ENCODE assay signal across 11 cellular contexts in genomic region chr3:85801955-85802354, GRCh38.
DNase-seq lines count a peak whose midpoint lies in the region; ATAC-seq, FAIRE-seq and TF ChIP-seq lines count a peak whose summit lies in the region.
"Had no signal": no experiment of that assay in that cellular context is flagged by ENCODE, and none has a peak within 500 bp of the region (broad histone marks: within the 10 kb centered on the region; RNA-seq: fewer than 3 reads in every experiment).

No MANE protein-coding gene starts in this region.

- TF ChIP-seq EP300 in K562 (IDR thresholded peaks at IDR 0.05; ENCODE audit: low read length) (no peak), neural cell (conservative IDR thresholded peaks at IDR 0.05; ENCODE audit: poor library complexity, severe bottlenecking) (no peak)

- H3K9me3 ChIP-seq in K562 (replicated peaks; ENCODE audit: control insufficient read depth, insufficient read depth, low read depth, low read length), result no peaks in the 10 kb centered on the region
- H3K9me3 ChIP-seq in neural cell (ENCODE audit: low read length), result no peaks in the 10 kb centered on the region

- POLR2A ChIA-PET in K562 (lab: Yijun Ruan, JAX), result no interaction called here

- H3K9me2 ChIP-seq in neural cell (ENCODE audit: insufficient read depth, low read length), result no peaks in the 10 kb centered on the region

- no peak overlapping the region for H2AFZ ChIP-seq in K562 (ENCODE audit: low read depth, low read length)
- no peak overlapping the region for H2AFZ ChIP-seq in neural cell (ENCODE audit: low read depth, low read length)

- CTCF ChIA-PET in K562 (lab: Yijun Ruan, JAX; ENCODE audit: low intra/inter-chr PET ratio), result no interaction called here

- no TSS peak for BruUV-seq in K562 (replicated peaks; lab: Mats Ljungman, UMichigan)

- TF ChIP-seq CTCF in K562 (IDR thresholded peaks at IDR 0.05 in 2 of 3, conservative IDR thresholded peaks at IDR 0.05 in 1 of 3; ENCODE audit: insufficient read depth in 2 of 3, low read depth in 1 of 3, low read length in 3 of 3), result no peak
- TF ChIP-seq CTCF in neural cell (IDR thresholded peaks at IDR 0.05; ENCODE audit: poor library complexity, severe bottlenecking), result peak; percentile 64

- H3K27ac ChIP-seq in K562 (ENCODE audit: extremely low read depth, low read depth, low read length) (no peak overlapping the region), neural cell (ENCODE audit: low read length) (no peak overlapping the region)

- DNase-seq in NCI-H1694 treated with DMSO at 0.1 percent for 48 hours (lab: John Stamatoyannopoulos, UW) (peak; percentile 0), NCI-H1694 (lab: John Stamatoyannopoulos, UW) (no peak), NCI-H146 treated with DMSO at 0.1 percent for 48 hours (lab: John Stamatoyannopoulos, UW; ENCODE audit: unreplicated experiment) (peak; percentile 14), K562 (ENCODE audit: extremely low read depth in 1 of 4, low spot score in 3 of 4) (peak in 3 of 4 experiments; percentile 1 to 8 (median 3)), left colon (no peak)
- DNase-seq in activated CD4-positive, CD25-positive, alpha-beta regulatory T cell (lab: John Stamatoyannopoulos, UW), result no peak
- DNase-seq: activated CD4-positive, alpha-beta memory T cell treated with anti-CD3 and anti-CD28 coated beads for 36 hours; hypothalamus; stimulated activated naive CD4-positive, alpha-beta T cell had no signal

- TF ChIP-seq POLR2A in K562 (conservative IDR thresholded peaks at IDR 0.05), result no peak

- in situ Hi-C loops in K562 (cut with MboI), result no loop called here

- 0% methylated on average over 3 of the region's 3 CpGs for WGBS in K562 (ENCODE audit: insufficient coverage, low coverage, missing lambda C conversion rate)

- H3K9ac ChIP-seq in K562 (ENCODE audit: insufficient read depth in 1 of 2, low read depth in 2 of 2, low read length in 2 of 2) (no peak overlapping the region), neural cell (ENCODE audit: low read length) (no peak overlapping the region)

- no peak overlapping the region for H3K4me3 ChIP-seq in K562
- no peak overlapping the region for H3K4me3 ChIP-seq in neural cell (ENCODE audit: low read length)

- H3K79me2 ChIP-seq in K562 (ENCODE audit: control insufficient read depth, insufficient read depth, low read length), result no peaks in the 10 kb centered on the region
- no peaks in the 10 kb centered on the region for H3K79me2 ChIP-seq in neural cell (replicated peaks; ENCODE audit: insufficient read depth, low read length)

- no peak for FAIRE-seq in K562 (lab: Jason Lieb, UNC)

- H3K27me3 ChIP-seq in K562 (ENCODE audit: control insufficient read depth in 2 of 2, insufficient read depth in 2 of 2, low read length in 2 of 2), result no peaks in the 10 kb centered on the region
- no peaks in the 10 kb centered on the region for H3K27me3 ChIP-seq in neural cell (ENCODE audit: insufficient read depth, low read depth, low read length)

- no peak for ATAC-seq in K562
- ATAC-seq in GM19035 (IDR thresholded peaks at IDR 0.05; ENCODE audit: unreplicated experiment), result no peak
- ATAC-seq in left colon, result no peak

- no peaks in the 10 kb centered on the region for H3K36me3 ChIP-seq in K562 (ENCODE audit: control insufficient read depth, insufficient read depth, low read length)
- H3K36me3 ChIP-seq in neural cell (ENCODE audit: insufficient read depth, low read length), result no peaks in the 10 kb centered on the region

- no peaks in the 10 kb centered on the region for H3F3A ChIP-seq in neural cell (ENCODE audit: insufficient read depth, low read length, poor library complexity, severe bottlenecking)

- TF ChIP-seq RAD21 in K562 (CRISPR knock-in tag; conservative IDR thresholded peaks at IDR 0.05 in 1 of 2, IDR thresholded peaks at IDR 0.05 in 1 of 2) (no peak), neural cell (conservative IDR thresholded peaks at IDR 0.05) (peak; percentile 76)

- H4K20me1 ChIP-seq in K562 (replicated peaks; ENCODE audit: control insufficient read depth, insufficient read depth, low read length) (no peaks in the 10 kb centered on the region), neural cell (ENCODE audit: insufficient read depth) (no peaks in the 10 kb centered on the region)

- no peaks in the 10 kb centered on the region for H3K9me1 ChIP-seq in K562 (ENCODE audit: control insufficient read depth, insufficient read depth, low read length)

- H3K4me1 ChIP-seq in K562 (replicated peaks in 1 of 2; ENCODE audit: control insufficient read depth in 2 of 2, insufficient read depth in 2 of 2, low read length in 2 of 2), result no peaks in the 10 kb centered on the region

- intact Hi-C loops in K562 (cut with micrococcal nuclease), result no loop called here
- intact Hi-C loops in left colon (cut with DNase I, micrococcal nuclease), result no loop called here

- no peak overlapping the region for H3K4me2 ChIP-seq in K562 (ENCODE audit: insufficient read depth, low read length)
- no peak overlapping the region for H3K4me2 ChIP-seq in neural cell (ENCODE audit: low read length)

TF ChIP-seq in K562, 482 proteins besides CTCF, POLR2A, EP300 and RAD21 (continues in another document):
- TF ChIP-seq CREBBP (IDR thresholded peaks at IDR 0.05; ENCODE audit: low read depth, low read length), result no peak
- TF ChIP-seq YBX1 (IDR thresholded peaks at IDR 0.05), result no peak
- TF ChIP-seq ZC3H4 (CRISPR knock-in tag; IDR thresholded peaks at IDR 0.05; ENCODE audit: borderline replicate concordance), result no peak
- no peak for TF ChIP-seq PTBP1 (IDR thresholded peaks at IDR 0.05; ENCODE audit: low read depth, low read length)
- TF ChIP-seq ZKSCAN8 (CRISPR knock-in tag; IDR thresholded peaks at IDR 0.05), result no peak
- TF ChIP-seq NFIC (IDR thresholded peaks at IDR 0.05), result no peak
- no peak for TF ChIP-seq BDP1 (IDR thresholded peaks at IDR 0.05; ENCODE audit: insufficient read depth, insufficient read length)
- TF ChIP-seq STAT5B (CRISPR knock-in tag; IDR thresholded peaks at IDR 0.05), result no peak
- TF ChIP-seq, protein P1, sequence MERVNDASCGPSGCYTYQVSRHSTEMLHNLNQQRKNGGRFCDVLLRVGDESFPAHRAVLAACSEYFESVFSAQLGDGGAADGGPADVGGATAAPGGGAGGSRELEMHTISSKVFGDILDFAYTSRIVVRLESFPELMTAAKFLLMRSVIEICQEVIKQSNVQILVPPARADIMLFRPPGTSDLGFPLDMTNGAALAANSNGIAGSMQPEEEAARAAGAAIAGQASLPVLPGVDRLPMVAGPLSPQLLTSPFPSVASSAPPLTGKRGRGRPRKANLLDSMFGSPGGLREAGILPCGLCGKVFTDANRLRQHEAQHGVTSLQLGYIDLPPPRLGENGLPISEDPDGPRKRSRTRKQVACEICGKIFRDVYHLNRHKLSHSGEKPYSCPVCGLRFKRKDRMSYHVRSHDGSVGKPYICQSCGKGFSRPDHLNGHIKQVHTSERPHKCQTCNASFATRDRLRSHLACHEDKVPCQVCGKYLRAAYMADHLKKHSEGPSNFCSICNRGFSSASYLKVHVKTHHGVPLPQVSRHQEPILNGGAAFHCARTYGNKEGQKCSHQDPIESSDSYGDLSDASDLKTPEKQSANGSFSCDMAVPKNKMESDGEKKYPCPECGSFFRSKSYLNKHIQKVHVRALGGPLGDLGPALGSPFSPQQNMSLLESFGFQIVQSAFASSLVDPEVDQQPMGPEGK (CRISPR knock-in tag; IDR thresholded peaks at IDR 0.05; ENCODE audit: borderline replicate concordance), result no peak
- TF ChIP-seq MLX (CRISPR knock-in tag; conservative IDR thresholded peaks at IDR 0.05), result no peak
- TF ChIP-seq NFXL1 (CRISPR knock-in tag; IDR thresholded peaks at IDR 0.05), result no peak
- no peak for TF ChIP-seq KDM1A (IDR thresholded peaks at IDR 0.05)

TF ChIP-seq in neural cell, 6 proteins besides CTCF, POLR2A, EP300 and RAD21:
- no peak for TF ChIP-seq MXI1 (conservative IDR thresholded peaks at IDR 0.05; ENCODE audit: poor library complexity, severe bottlenecking)
- no peak for TF ChIP-seq TAF1 (IDR thresholded peaks at IDR 0.05; ENCODE audit: low read depth)
- TF ChIP-seq POLR2AphosphoS5 (IDR thresholded peaks at IDR 0.05), result no peak
- no peak for TF ChIP-seq EZH2 (IDR thresholded peaks at IDR 0.05; ENCODE audit: borderline replicate concordance, insufficient read depth, low read length, poor library complexity, severe bottlenecking)
- no peak for TF ChIP-seq REST (IDR thresholded peaks at IDR 0.05; ENCODE audit: borderline replicate concordance)
- peak; percentile 71 for TF ChIP-seq SMC3 (conservative IDR thresholded peaks at IDR 0.05; ENCODE audit: poor library complexity)
TF ChIP-seq in neural cell: peak in this region for 1.

Comparison
In these comparisons a context has a peak if more than half of its experiments do, and no peak if none do; other contexts are left out.
1. DNase-seq: peak in NCI-H1694 treated with DMSO at 0.1 percent for 48 hours (single experiment), NCI-H146 treated with DMSO at 0.1 percent for 48 hours (single experiment) and K562 (3 of 4); none in NCI-H1694 (single experiment), activated CD4-positive, CD25-positive, alpha-beta regulatory T cell (0 of 4) and left colon (0 of 2).